In the genomic region with DNA sequence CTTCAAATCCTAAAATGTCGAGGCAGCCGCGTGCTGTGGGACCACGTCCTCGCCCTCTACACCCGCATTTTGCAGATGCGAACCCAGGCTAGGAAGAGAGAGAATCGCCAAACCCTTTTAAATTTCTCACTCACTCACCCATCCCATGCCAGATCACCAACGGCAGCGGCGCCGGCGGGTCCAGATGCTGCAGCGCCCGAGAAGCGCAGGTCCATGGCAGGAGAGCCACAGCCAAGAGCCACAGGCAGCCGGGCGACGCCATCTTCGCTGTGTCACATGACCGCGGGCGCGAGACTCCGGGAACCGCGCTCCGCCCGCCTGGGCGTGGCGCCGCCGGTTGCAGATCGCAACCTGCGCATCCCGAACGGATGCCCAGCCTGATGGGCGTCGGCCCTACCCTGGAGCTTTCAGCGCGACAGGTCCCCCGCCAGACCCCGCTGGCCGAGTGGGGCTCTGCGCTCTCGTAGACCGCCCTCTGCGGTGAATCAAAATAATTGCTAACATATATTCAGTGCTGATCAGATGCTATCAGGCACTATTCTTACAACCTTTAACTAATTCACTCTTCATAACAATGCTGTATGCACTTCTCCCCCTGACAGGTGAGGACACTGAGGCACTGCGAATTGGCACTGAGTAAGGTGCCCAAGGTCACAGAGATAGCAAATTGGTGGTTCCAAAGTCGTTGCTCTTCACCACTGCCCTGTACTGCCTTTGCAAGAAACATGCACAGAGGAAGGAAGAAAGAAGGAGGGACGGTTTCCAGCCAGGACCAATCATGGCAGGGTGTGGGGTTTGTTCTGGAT, we compare ENCODE assay signal across 8 cellular contexts. TPM values are rescaled to one million over a fixed set of nuclear protein-coding genes. Genes with fewer than 3 reads are reported as not detected.
A peak's percentile ranks its signal among the peaks of the same experiment; 100 is the strongest.
DNase-seq lines count a peak whose midpoint lies in the region; ATAC-seq, FAIRE-seq and TF ChIP-seq lines count a peak whose summit lies in the region.

A gene (minus strand): TSS at position 276 of the 806 bp plus-strand sequence. CDS start 14 bp downstream, at position 262.

- peak; percentile 81 for ATAC-seq in HG02981 (IDR thresholded peaks at IDR 0.05; ENCODE audit: unreplicated experiment)
- ATAC-seq in activated B cell treated with CpG ODN at 0.5 μM for 24 hours (ENCODE audit: low read depth) = peak; percentile 86
- ATAC-seq in HG03469 (IDR thresholded peaks at IDR 0.05; ENCODE audit: unreplicated experiment) = no peak

- H3K4me3 Mint-ChIP-seq in activated B cell treated with CpG ODN at 0.5 μM for 24 hours = peak within 1 kb of the TSS; percentile 94

- DNase-seq in GM12892 (ENCODE audit: insufficient read length) (peak; percentile 68), NCI-H2171 (lab: John Stamatoyannopoulos, UW) (peak; percentile 88), activated B cell treated with CpG ODN at 0.5 μM for 24 hours (peak; percentile 69), bronchial epithelial cell (ENCODE audit: low read depth) (peak; percentile 57), inferior parietal cortex (ENCODE audit: extremely low spot score) (peak; percentile 87), spleen (peak; percentile 96)

- peaks cover 18% of the 10 kb centered on the region for H3K4me1 Mint-ChIP-seq in activated B cell treated with CpG ODN at 0.5 μM for 24 hours

- peak within 1 kb of the TSS; percentile 49 to 90 (median 82) for H3K27ac ChIP-seq in spleen

- H3K4me3 ChIP-seq in bronchial epithelial cell (ENCODE audit: low read depth, low read length) (peak within 1 kb of the TSS; percentile 76), spleen (peak within 1 kb of the TSS; percentile 43 to 97 (median 76))

- H3K9me3 ChIP-seq in spleen = peaks cover 0 to 4% (median 1%) of the 10 kb centered on the region in 8 donors

- CTCF ChIA-PET in activated B cell treated with CpG ODN at 0.5 μM for 24 hours (lab: Charles Lee) = interaction anchor here (1.0 kb wide), 1 partner anchor 19 kb away, joined by 5 read pairs; no protein-coding TSS in a partner anchor

- FAIRE-seq in GM12892 (lab: Jason Lieb, UNC) (peak; percentile 93), bronchial epithelial cell (lab: Jason Lieb, UNC) (no peak)

- peaks cover 13 to 54% (median 34%) of the 10 kb centered on the region in 6 donors for H3K4me1 ChIP-seq in spleen

- H3K27ac Mint-ChIP-seq in activated B cell treated with CpG ODN at 0.5 μM for 24 hours = peak within 1 kb of the TSS; percentile 92

- no peaks in the 10 kb centered on the region for H3K36me3 ChIP-seq in bronchial epithelial cell (ENCODE audit: control insufficient read depth, insufficient read depth, low read length)
- peaks cover 0 to 9% (median 2%) of the 10 kb centered on the region in 6 donors for H3K36me3 ChIP-seq in spleen

- H3K27me3 ChIP-seq in bronchial epithelial cell (ENCODE audit: control insufficient read depth, insufficient read depth, low read length) = no peaks in the 10 kb centered on the region
- no peaks in the 10 kb centered on the region for H3K27me3 ChIP-seq in spleen (replicated peaks in 1 of 7)

- POLR2A ChIA-PET in activated B cell treated with CpG ODN at 0.5 μM for 24 hours (lab: Charles Lee) = interaction anchor here (1.1 kb wide), 1 partner anchor 57 kb away, joined by 4 read pairs; a partner anchor contains a TSS

- peaks cover 5% of the 10 kb centered on the region for H3K27me3 Mint-ChIP-seq in activated B cell treated with CpG ODN at 0.5 μM for 24 hours

- WGBS in spleen, 5 donors = 0 to 1% (median 0%) methylated on average over 27 to 51 of the region's 51 CpGs

- intact Hi-C loops in activated B cell treated with CpG ODN at 0.5 μM for 24 hours (cut with micrococcal nuclease) = loop anchor here (2.0 to 10.0 kb wide), 3 partner anchors 88 to 220 kb away; a partner anchor contains a TSS
- intact Hi-C loops in spleen (cut with DNase I; ENCODE audit: low total_unique reads) = no loop called here

- peaks cover 15% of the 10 kb centered on the region for H3K36me3 Mint-ChIP-seq in activated B cell treated with CpG ODN at 0.5 μM for 24 hours (ENCODE audit: low read depth)

- H3K9me3 Mint-ChIP-seq in activated B cell treated with CpG ODN at 0.5 μM for 24 hours = no peaks in the 10 kb centered on the region

- TF ChIP-seq CTCF in activated B cell treated with CpG ODN at 0.5 μM for 24 hours (IDR thresholded peaks at IDR 0.05) = no peak
- TF ChIP-seq CTCF in bronchial epithelial cell (IDR thresholded peaks at IDR 0.05; ENCODE audit: insufficient read depth, low read length, severe bottlenecking) = peak; percentile 16
- TF ChIP-seq CTCF in spleen (IDR thresholded peaks at IDR 0.05 in 8 of 11, conservative IDR thresholded peaks at IDR 0.05 in 3 of 11) = peak in 4 of 11 experiments; percentile 14 to 42 (median 22)

- peak; percentile 89 for TF ChIP-seq POLR2A in GM12892 (IDR thresholded peaks at IDR 0.05; ENCODE audit: low read depth, low read length)
- TF ChIP-seq POLR2A in spleen (IDR thresholded peaks at IDR 0.05) = no peak

RNA-seq across cellular contexts. Expression of the gene that starts here (rescaled TPM):
- polyA plus RNA-seq in GM12892 (2012; ENCODE audit: missing spikeins) = 72.1 TPM
- total RNA-seq in activated B cell treated with CpG ODN at 0.5 μM for 24 hours = 41.8 and 43.5 TPM in 2 replicates
- total RNA-seq in bronchial epithelial cell = 29.4 and 29.5 TPM in 2 replicates
- total RNA-seq in spleen = 100 to 1,000 TPM; 180 to 282 (median 214) TPM
- polyA plus RNA-seq in spleen = 10 to 100 TPM; 57.1 to 88.0 (median 86.8) TPM
